In genomic region chr10:121553861-121554264, GRCh38 we compare ENCODE assay signal across 18 cellular contexts. TPM values are rescaled to one million over a fixed set of nuclear protein-coding genes. Genes with fewer than 3 reads are reported as not detected.
DNase-seq lines count a peak whose midpoint lies in the region; ATAC-seq, FAIRE-seq and TF ChIP-seq lines count a peak whose summit lies in the region.
"Had no signal": no experiment of that assay in that cellular context is flagged by ENCODE, and none has a peak within 500 bp of the region (broad histone marks: within the 10 kb centered on the region; RNA-seq: fewer than 3 reads in every experiment).

No MANE protein-coding gene starts in this region.

- no peak for ATAC-seq in HG02938 (IDR thresholded peaks at IDR 0.05; ENCODE audit: unreplicated experiment)
- ATAC-seq: activated CD4-positive, alpha-beta T cell treated with anti-CD3 and anti-CD28 coated beads for 36 hours; left cardiac atrium had no signal

- H3K27ac ChIP-seq in VCaP (peak overlapping the region; percentile 50), kidney (ENCODE audit: low read depth in 2 of 2, low read length in 2 of 2) (peak overlapping the region; percentile 26 to 40), suprapubic skin (peak overlapping the region; percentile 53)
- H3K27ac ChIP-seq: adrenal gland, testis had no signal

- no peak overlapping the region for H3K9ac ChIP-seq in kidney (ENCODE audit: low read length in 2 of 2)

- no peaks in the 10 kb centered on the region for H3K9me3 ChIP-seq in kidney (ENCODE audit: control insufficient read depth in 1 of 2, low read length in 2 of 2)
- no peaks in the 10 kb centered on the region for H3K9me3 ChIP-seq in suprapubic skin
- H3K9me3 ChIP-seq: adrenal gland, testis had no signal

- FAIRE-seq in kidney (lab: Jason Lieb, UNC) = no peak

- H3K4me1 ChIP-seq in kidney (ENCODE audit: control insufficient read depth in 1 of 2, insufficient read depth in 1 of 2, low read depth in 1 of 2, low read length in 2 of 2) (peaks cover 3 to 9% of the 10 kb centered on the region in 2 donors), suprapubic skin (peaks cover 20% of the 10 kb centered on the region)

- TF ChIP-seq POLR2A in suprapubic skin (IDR thresholded peaks at IDR 0.05) = no peak

- TF ChIP-seq CTCF in VCaP (conservative IDR thresholded peaks at IDR 0.05) (no peak), kidney (IDR thresholded peaks at IDR 0.05; ENCODE audit: borderline replicate concordance, extremely low read depth, insufficient read depth) (no peak), suprapubic skin (IDR thresholded peaks at IDR 0.05) (no peak)

- no peaks in the 10 kb centered on the region for H3K27me3 ChIP-seq in suprapubic skin
- H3K27me3 ChIP-seq: adrenal gland, testis had no signal

- TF ChIP-seq EP300 in suprapubic skin (IDR thresholded peaks at IDR 0.05) = no peak

- 63% methylated on average over 7 of the region's 7 CpGs for WGBS in suprapubic skin

- DNase-seq in DMS79 (lab: John Stamatoyannopoulos, UW) = peak; percentile 2
- DNase-seq in DMS79 treated with DMSO at 0.1 percent for 48 hours (lab: John Stamatoyannopoulos, UW) = no peak
- DNase-seq in kidney = peak; percentile 84
- DNase-seq in suprapubic skin (ENCODE audit: low spot score in 2 of 2) = no peak
- DNase-seq in UCSD-AML1 (lab: John Stamatoyannopoulos, UW; ENCODE audit: unreplicated experiment) = no peak
- DNase-seq in NOMO-1 treated with dmso at 0.1 percent for 144 hours (lab: John Stamatoyannopoulos, UW; ENCODE audit: unreplicated experiment) = no peak
- DNase-seq: activated CD4-positive, alpha-beta T cell treated with anti-CD3 and anti-CD28 coated beads for 36 hours; activated T-cell treated with anti-CD3 and anti-CD28 coated beads, Interleukin-2, amount 50 U/mL, for 48 hours; CD4-positive, alpha-beta memory T cell; effector CD8-positive, alpha-beta T cell; left cardiac atrium; NCI-H1436 treated with DMSO at 0.1 percent for 48 hours; testis had no signal

- peaks cover 4 to 7% of the 10 kb centered on the region in 2 donors for H3K36me3 ChIP-seq in kidney (ENCODE audit: control insufficient read depth in 1 of 2, insufficient read depth in 2 of 2, low read length in 2 of 2)
- peaks cover 21% of the 10 kb centered on the region for H3K36me3 ChIP-seq in suprapubic skin

- intact Hi-C loops in kidney (cut with DNase I) = no loop called here

- H3K4me3 ChIP-seq in kidney (ENCODE audit: low read length in 2 of 2) (no peak overlapping the region), suprapubic skin (no peak overlapping the region)
- H3K4me3 ChIP-seq: adrenal gland, smooth muscle cell, testis had no signal

RNA-seq across cellular contexts. Expression of gene FGFR2, which starts 44.4 kb away (rescaled TPM):
- total RNA-seq in kidney (59.4 TPM), suprapubic skin (100 to 1,000 TPM; 105 to 222 (median 155) TPM)
- polyA plus RNA-seq in kidney (ENCODE audit: insufficient read depth, low read depth, low replicate concordance) = 20.2 TPM
- total RNA-seq: A172; activated CD4-positive, alpha-beta T cell treated with anti-CD3 and anti-CD28 coated beads for 36 hours had no signal

Comparison
In these comparisons a context has a peak if more than half of its experiments do, and no peak if none do; other contexts are left out.
1. DNase-seq: peak in DMS79 (single experiment) and kidney (single experiment); none in DMS79 treated with DMSO at 0.1 percent for 48 hours (single experiment), suprapubic skin (0 of 2), UCSD-AML1 (single experiment) and NOMO-1 treated with dmso at 0.1 percent for 144 hours (single experiment).
2. Peak in every context shown above with its lines, with median percentiles within 50 percentile points of each other: H3K27ac ChIP-seq.